In genomic region chr2:40062381-40062780, GRCh38 we compare ENCODE assay signal across 15 cellular contexts.
DNase-seq lines count a peak whose midpoint lies in the region; TF ChIP-seq lines count a peak whose summit lies in the region.
"Had no signal": no experiment of that assay in that cellular context is flagged by ENCODE, and none has a peak within 500 bp of the region (broad histone marks: within the 10 kb centered on the region; RNA-seq: fewer than 3 reads in every experiment).

No MANE protein-coding gene starts in this region.

- no peak overlapping the region for H3K27ac Mint-ChIP-seq in T-helper 2 cell treated with Interferon-gamma antibody and Interleukin-4, amounts not matched to agents 5 μg/mL and 100 μg/mL, for 36 hours
- H3K27ac Mint-ChIP-seq: CD8-positive, alpha-beta T cell had no signal

- H3K36me3 ChIP-seq in osteoblast (ENCODE audit: insufficient read depth, low read length) = no peaks in the 10 kb centered on the region

- H3K9me3 ChIP-seq in osteoblast (ENCODE audit: low read depth, low read length) = peaks cover 5% of the 10 kb centered on the region

- peak; percentile 15 for DNase-seq in NCI-H2107 treated with DMSO at 0.1 percent for 48 hours (lab: John Stamatoyannopoulos, UW; ENCODE audit: unreplicated experiment)
- no peak for DNase-seq in NCI-H2107 (lab: John Stamatoyannopoulos, UW)
- DNase-seq in NCI-H1417 (lab: John Stamatoyannopoulos, UW) = peak in 2 of 3 experiments; percentile 45 to 86
- peak; percentile 60 for DNase-seq in NCI-H524 treated with DMSO at 0.1 percent for 48 hours (lab: John Stamatoyannopoulos, UW)
- no peak for DNase-seq in osteoblast (ENCODE audit: insufficient read length, low spot score, missing footprints)
- DNase-seq in ureter (ENCODE audit: low spot score) = no peak
- DNase-seq in activated naive CD4-positive, alpha-beta T cell treated with Interleukin-2 at 50 U/mL for 16 hours = no peak
- DNase-seq in T-helper 2 cell treated with Interferon-gamma antibody and Interleukin-4, amounts not matched to agents 5 μg/mL and 100 μg/mL, for 36 hours (ENCODE audit: low spot score) = no peak
- DNase-seq: 8988T; CD8-positive, alpha-beta T cell; NCI-H1048; NCI-H2029; NCI-H226; NCI-H526 treated with DMSO at 0.1 percent for 48 hours had no signal

- H3K79me2 ChIP-seq in osteoblast (ENCODE audit: insufficient read depth, low read length) = no peaks in the 10 kb centered on the region

- H3K4me3 Mint-ChIP-seq in T-helper 2 cell treated with Interferon-gamma antibody and Interleukin-4, amounts not matched to agents 5 μg/mL and 100 μg/mL, for 36 hours = no peak overlapping the region
- H3K4me3 Mint-ChIP-seq: CD8-positive, alpha-beta T cell had no signal

- no peaks in the 10 kb centered on the region for H3K27me3 ChIP-seq in osteoblast (ENCODE audit: insufficient read depth, low read length)

- TF ChIP-seq CTCF in osteoblast (IDR thresholded peaks at IDR 0.05; ENCODE audit: extremely low read depth, low read depth, low read length) = no peak

- no peak overlapping the region for H3K27ac ChIP-seq in osteoblast (ENCODE audit: low read depth, low read length)
- H3K27ac ChIP-seq: KMS-11 had no signal

- H3K4me1 ChIP-seq in osteoblast (ENCODE audit: insufficient read depth, low read length) = peaks cover 3% of the 10 kb centered on the region

- H3K4me3 ChIP-seq in osteoblast (ENCODE audit: insufficient read depth, low read length) = no peak overlapping the region

- peak overlapping the region; percentile 10 for H2AFZ ChIP-seq in osteoblast (ENCODE audit: low read length)

- peaks cover 43% of the 10 kb centered on the region for H3K9me3 Mint-ChIP-seq in T-helper 2 cell treated with Interferon-gamma antibody and Interleukin-4, amounts not matched to agents 5 μg/mL and 100 μg/mL, for 36 hours
- H3K9me3 Mint-ChIP-seq: CD8-positive, alpha-beta T cell had no signal

- no peaks in the 10 kb centered on the region for H4K20me1 ChIP-seq in osteoblast (ENCODE audit: insufficient read depth, low read length)

- H3K4me1 Mint-ChIP-seq in T-helper 2 cell treated with Interferon-gamma antibody and Interleukin-4, amounts not matched to agents 5 μg/mL and 100 μg/mL, for 36 hours (ENCODE audit: low read depth) = no peaks in the 10 kb centered on the region

- H3K4me2 ChIP-seq in osteoblast (ENCODE audit: insufficient read depth, low read length) = no peak overlapping the region
- H3K4me2 ChIP-seq: KMS-11 had no signal

- no peaks in the 10 kb centered on the region for H3K27me3 Mint-ChIP-seq in T-helper 2 cell treated with Interferon-gamma antibody and Interleukin-4, amounts not matched to agents 5 μg/mL and 100 μg/mL, for 36 hours (ENCODE audit: low read depth)

- peaks cover 21% of the 10 kb centered on the region for H3K36me3 Mint-ChIP-seq in T-helper 2 cell treated with Interferon-gamma antibody and Interleukin-4, amounts not matched to agents 5 μg/mL and 100 μg/mL, for 36 hours (ENCODE audit: low read depth)
- H3K36me3 Mint-ChIP-seq: CD8-positive, alpha-beta T cell had no signal

Comparison
In these comparisons a context has a peak if more than half of its experiments do, and no peak if none do; other contexts are left out.
1. DNase-seq: peak in NCI-H2107 treated with DMSO at 0.1 percent for 48 hours (single experiment), NCI-H1417 (2 of 3) and NCI-H524 treated with DMSO at 0.1 percent for 48 hours (single experiment); none in NCI-H2107 (single experiment), osteoblast (single experiment), ureter (single experiment), activated naive CD4-positive, alpha-beta T cell treated with Interleukin-2 at 50 U/mL for 16 hours (single experiment) and T-helper 2 cell treated with Interferon-gamma antibody and Interleukin-4, amounts not matched to agents 5 μg/mL and 100 μg/mL, for 36 hours (single experiment).